11 cellular contexts compared by ENCODE assay signal in genomic region chr4:76831475-76832390, GRCh38.
A peak's percentile ranks its signal among the peaks of the same experiment; 100 is the strongest.
DNase-seq lines count a peak whose midpoint lies in the region; ATAC-seq, FAIRE-seq and TF ChIP-seq lines count a peak whose summit lies in the region.
"Had no signal": no experiment of that assay in that cellular context is flagged by ENCODE, and none has a peak within 500 bp of the region (broad histone marks: within the 10 kb centered on the region; RNA-seq: fewer than 3 reads in every experiment).

No MANE protein-coding gene starts in this region.

- peak overlapping the region; percentile 70 for H3K4me2 ChIP-seq in astrocyte (ENCODE audit: low read length)

- no peak for TF ChIP-seq EP300 in sigmoid colon (IDR thresholded peaks at IDR 0.05)

- no peaks in the 10 kb centered on the region for H3K36me3 Mint-ChIP-seq in astrocyte (ENCODE audit: low read depth, unreplicated experiment)

- peak overlapping the region; percentile 67 for H3K9ac ChIP-seq in astrocyte (ENCODE audit: low read length)
- peak overlapping the region in 1 of 2 donors; percentile 55 for H3K9ac ChIP-seq in kidney (ENCODE audit: low read length in 2 of 2)

- H3K4me1 Mint-ChIP-seq in astrocyte (ENCODE audit: low read depth, unreplicated experiment) = peaks cover 16% of the 10 kb centered on the region
- H3K4me1 Mint-ChIP-seq: activated CD4-positive, alpha-beta T cell treated with anti-CD3 and anti-CD28 coated beads for 36 hours; CD4-positive, CD25-positive, alpha-beta regulatory T cell had no signal

- no peak for FAIRE-seq in astrocyte (lab: Jason Lieb, UNC)
- no peak for FAIRE-seq in kidney (lab: Jason Lieb, UNC)

- H3K4me1 ChIP-seq in astrocyte (ENCODE audit: insufficient read depth, low read length) = peaks cover 17% of the 10 kb centered on the region
- peaks cover 10 to 15% of the 10 kb centered on the region in 2 donors for H3K4me1 ChIP-seq in kidney (ENCODE audit: control insufficient read depth in 1 of 2, insufficient read depth in 1 of 2, low read depth in 1 of 2, low read length in 2 of 2)
- H3K4me1 ChIP-seq in sigmoid colon = peaks cover 0 to 16% (median 14%) of the 10 kb centered on the region in 4 donors

- no peaks in the 10 kb centered on the region for H3K9me3 Mint-ChIP-seq in astrocyte (ENCODE audit: unreplicated experiment)

- H3K9me3 ChIP-seq in astrocyte (ENCODE audit: insufficient read depth, low read depth, low read length) (no peaks in the 10 kb centered on the region), kidney (ENCODE audit: control insufficient read depth in 1 of 2, low read length in 2 of 2) (no peaks in the 10 kb centered on the region), sigmoid colon (no peaks in the 10 kb centered on the region)

- intact Hi-C loops in kidney (cut with DNase I) (no loop called here), sigmoid colon (cut with DNase I) (no loop called here), lower leg skin (cut with DNase I; ENCODE audit: low total_unique reads) (no loop called here)

- DNase-seq in Daoy (ENCODE audit: low read depth) = peak; percentile 5
- DNase-seq in astrocyte (ENCODE audit: low read depth) = no peak
- DNase-seq in kidney = no peak
- no peak for DNase-seq in sigmoid colon
- DNase-seq in lower leg skin (ENCODE audit: low spot score in 2 of 2) = no peak
- DNase-seq in activated T-cell treated with anti-CD3 and anti-CD28 coated beads for 4 hours = no peak
- DNase-seq: activated CD4-positive, alpha-beta T cell treated with anti-CD3 and anti-CD28 coated beads for 36 hours; CD4-positive, CD25-positive, alpha-beta regulatory T cell; hypothalamus had no signal

- no peak for TF ChIP-seq CTCF in astrocyte (IDR thresholded peaks at IDR 0.05; ENCODE audit: insufficient read depth, low read depth, low read length)
- no peak for TF ChIP-seq CTCF in kidney (IDR thresholded peaks at IDR 0.05; ENCODE audit: borderline replicate concordance, extremely low read depth, insufficient read depth)
- no peak for TF ChIP-seq CTCF in sigmoid colon (IDR thresholded peaks at IDR 0.05)
- TF ChIP-seq CTCF in lower leg skin (IDR thresholded peaks at IDR 0.05) = no peak

- H3K36me3 ChIP-seq in astrocyte (ENCODE audit: insufficient read depth, low read length) (no peaks in the 10 kb centered on the region), kidney (ENCODE audit: control insufficient read depth in 1 of 2, insufficient read depth in 2 of 2, low read length in 2 of 2) (no peaks in the 10 kb centered on the region), sigmoid colon (no peaks in the 10 kb centered on the region)

- peak overlapping the region; percentile 85 for H2AFZ ChIP-seq in astrocyte (ENCODE audit: low read depth, low read length)

- peaks cover under 1% of the 10 kb centered on the region for H3K27me3 Mint-ChIP-seq in astrocyte (ENCODE audit: low read depth, unreplicated experiment)

- H3K4me3 ChIP-seq in astrocyte (ENCODE audit: insufficient read depth, low read depth, low read length) (peak overlapping the region; percentile 32), kidney (ENCODE audit: low read length in 2 of 2) (peak overlapping the region; percentile 31 to 60), sigmoid colon (no peak overlapping the region), lower leg skin (ENCODE audit: low read depth, poor library complexity, severe bottlenecking) (no peak overlapping the region)

- H3K79me2 ChIP-seq in astrocyte (ENCODE audit: insufficient read depth, low read length) = no peaks in the 10 kb centered on the region

- H3K4me3 Mint-ChIP-seq in astrocyte (ENCODE audit: unreplicated experiment) = no peak overlapping the region
- H3K4me3 Mint-ChIP-seq: activated CD4-positive, alpha-beta T cell treated with anti-CD3 and anti-CD28 coated beads for 36 hours; CD4-positive, CD25-positive, alpha-beta regulatory T cell had no signal

- H3K27ac ChIP-seq in astrocyte (ENCODE audit: low read depth, low read length) (peak overlapping the region; percentile 67), kidney (ENCODE audit: low read depth in 2 of 2, low read length in 2 of 2) (peak overlapping the region; percentile 86 to 97), sigmoid colon (peak overlapping the region; percentile 41 to 64 (median 54))

- TF ChIP-seq POLR2A in sigmoid colon (IDR thresholded peaks at IDR 0.05) (no peak), lower leg skin (IDR thresholded peaks at IDR 0.05) (no peak)

- ATAC-seq in GM18861 (IDR thresholded peaks at IDR 0.05; ENCODE audit: unreplicated experiment) = no peak
- ATAC-seq in HG02763 (IDR thresholded peaks at IDR 0.05; ENCODE audit: unreplicated experiment) = no peak
- ATAC-seq: activated CD4-positive, alpha-beta T cell treated with anti-CD3 and anti-CD28 coated beads for 36 hours had no signal

- 59 to 71% methylated on average over 9 of the region's 9 CpGs for WGBS in sigmoid colon, 2 donors
- 76 to 86% methylated on average over 9 of the region's 9 CpGs for WGBS in lower leg skin, 2 donors

- H3K27me3 ChIP-seq in astrocyte (ENCODE audit: insufficient read depth, low read length) (no peaks in the 10 kb centered on the region), sigmoid colon (no peaks in the 10 kb centered on the region)

- H3K27ac Mint-ChIP-seq in astrocyte (ENCODE audit: unreplicated experiment) = peak overlapping the region; percentile 89
- H3K27ac Mint-ChIP-seq: activated CD4-positive, alpha-beta T cell treated with anti-CD3 and anti-CD28 coated beads for 36 hours had no signal

- H4K20me1 ChIP-seq in astrocyte (ENCODE audit: insufficient read depth, low read length) = no peaks in the 10 kb centered on the region

Comparison
In these comparisons a context has a peak if more than half of its experiments do, and no peak if none do; other contexts are left out.
1. H3K4me3 ChIP-seq: peak in astrocyte (single experiment) and kidney (2 of 2); none in sigmoid colon (0 of 4) and lower leg skin (single experiment).
2. Peak in every context shown above with its lines, with median percentiles within 50 percentile points of each other: H3K27ac ChIP-seq.